7 cellular contexts compared by ENCODE assay signal in genomic region chr6:107489636-107490567, GRCh38. TPM values are rescaled to one million over a fixed set of nuclear protein-coding genes. Genes with fewer than 3 reads are reported as not detected.
A peak's percentile ranks its signal among the peaks of the same experiment; 100 is the strongest.
DNase-seq lines count a peak whose midpoint lies in the region; ATAC-seq, FAIRE-seq and TF ChIP-seq lines count a peak whose summit lies in the region.

Gene SOBP, plus strand, starts transcription at chr6:107490117. Its CDS starts 500 bp downstream, at chr6:107490617.

- ATAC-seq in HG03520 (IDR thresholded peaks at IDR 0.05; ENCODE audit: unreplicated experiment) (peak; percentile 40), heart right ventricle (peak; percentile 39 to 78 (median 53))
- peak; percentile 66 for ATAC-seq in activated naive CD8-positive, alpha-beta T cell treated with anti-CD3 and anti-CD28 coated beads, Interleukin-2, amount 10 ng/mL, durations not matched to agents 7 days and 5 days (ENCODE audit: low read depth)

- FAIRE-seq in GM12891 (lab: Jason Lieb, UNC) = no peak

- peaks cover 1 to 55% (median 34%) of the 10 kb centered on the region in 9 donors for H3K4me1 ChIP-seq in heart right ventricle

- TF ChIP-seq CTCF in RWPE1 (conservative IDR thresholded peaks at IDR 0.05; ENCODE audit: low read depth) (no peak), heart right ventricle (IDR thresholded peaks at IDR 0.05) (peak in 4 of 9 donors; percentile 26 to 45 (median 37)), osteocyte (IDR thresholded peaks at IDR 0.05) (peak; percentile 25)

- DNase-seq in GM12891 (ENCODE audit: insufficient read length, low spot score) (peak; percentile 50), RWPE1 (ENCODE audit: low spot score) (peak; percentile 14), heart right ventricle (peak; percentile 78 to 81), osteocyte (ENCODE audit: extremely low spot score, unreplicated experiment) (no peak), NCI-H510A treated with DMSO at 0.1 percent for 48 hours (lab: John Stamatoyannopoulos, UW) (no peak)
- peak; percentile 69 for DNase-seq in activated naive CD8-positive, alpha-beta T cell treated with anti-CD3 and anti-CD28 coated beads, Interleukin-2, amount 10 ng/mL, durations not matched to agents 7 days and 5 days

- 0 to 1% methylated on average over 86 to 129 of the region's 131 CpGs for WGBS in heart right ventricle, 2 donors

- H3K4me3 ChIP-seq in heart right ventricle = peak within 1 kb of the TSS; percentile 66 to 89 (median 82)

- intact Hi-C loops in heart right ventricle (cut with DNase I) = loop anchor here in 8 of 10 donors (2.0 to 10.0 kb wide), 15 partner anchors 29 to 185 kb away; partner anchors contain the start of gene PDSS2 (in 1 of the 8)

- H3K9me3 ChIP-seq in heart right ventricle = no peaks in the 10 kb centered on the region

- no peak within 1 kb of the TSS for H3K27ac ChIP-seq in RWPE1
- peak within 1 kb of the TSS; percentile 74 to 92 (median 86) for H3K27ac ChIP-seq in heart right ventricle

- H3K4me3 Mint-ChIP-seq in activated naive CD8-positive, alpha-beta T cell treated with anti-CD3 and anti-CD28 coated beads, Interleukin-2, amount 10 ng/mL, durations not matched to agents 7 days and 5 days = peak within 1 kb of the TSS; percentile 91
- peak within 1 kb of the TSS; percentile 85 for H3K4me3 Mint-ChIP-seq in osteocyte (ENCODE audit: unreplicated experiment)

- peaks cover 15% of the 10 kb centered on the region for H3K4me1 Mint-ChIP-seq in activated naive CD8-positive, alpha-beta T cell treated with anti-CD3 and anti-CD28 coated beads, Interleukin-2, amount 10 ng/mL, durations not matched to agents 7 days and 5 days
- H3K4me1 Mint-ChIP-seq in osteocyte (ENCODE audit: unreplicated experiment) = peaks cover 8% of the 10 kb centered on the region

- H3K36me3 ChIP-seq in heart right ventricle = no peaks in the 10 kb centered on the region

- H3K9me3 Mint-ChIP-seq in activated naive CD8-positive, alpha-beta T cell treated with anti-CD3 and anti-CD28 coated beads, Interleukin-2, amount 10 ng/mL, durations not matched to agents 7 days and 5 days = no peaks in the 10 kb centered on the region
- no peaks in the 10 kb centered on the region for H3K9me3 Mint-ChIP-seq in osteocyte (ENCODE audit: unreplicated experiment)

- CTCF ChIA-PET in RWPE1 (lab: Yijun Ruan, JAX) = interaction anchor here (0.7 to 1.6 kb wide), 2 partner anchors 18 to 225 kb away, joined by 3 to 8 read pairs; no protein-coding TSS in a partner anchor

- peaks cover 36% of the 10 kb centered on the region for H3K27me3 Mint-ChIP-seq in activated naive CD8-positive, alpha-beta T cell treated with anti-CD3 and anti-CD28 coated beads, Interleukin-2, amount 10 ng/mL, durations not matched to agents 7 days and 5 days
- peaks cover 25% of the 10 kb centered on the region for H3K27me3 Mint-ChIP-seq in osteocyte (ENCODE audit: unreplicated experiment)

- POLR2A ChIA-PET in RWPE1 (lab: Yijun Ruan, JAX; ENCODE audit: low non-redundant PET) = interaction anchor here (0.9 kb wide), 1 partner anchor 30 kb away, joined by 3 read pairs; the partner anchor contains the start of gene PDSS2
- POLR2A ChIA-PET in activated naive CD8-positive, alpha-beta T cell treated with anti-CD3 and anti-CD28 coated beads, Interleukin-2, amount 10 ng/mL, durations not matched to agents 7 days and 5 days (lab: Charles Lee) = interaction anchor here (3.3 to 5.9 kb wide), 2 partner anchors 30 to 168 kb away, joined by 13 to 35 read pairs; partner anchors contain the start of gene PDSS2

- no peak for TF ChIP-seq POLR2A in GM12891 (IDR thresholded peaks at IDR 0.05; ENCODE audit: low read depth, low read length)

- peak within 1 kb of the TSS; percentile 74 for H3K27ac Mint-ChIP-seq in activated naive CD8-positive, alpha-beta T cell treated with anti-CD3 and anti-CD28 coated beads, Interleukin-2, amount 10 ng/mL, durations not matched to agents 7 days and 5 days
- peak within 1 kb of the TSS; percentile 54 for H3K27ac Mint-ChIP-seq in osteocyte (ENCODE audit: unreplicated experiment)

- peaks cover 0 to 81% (median 0%) of the 10 kb centered on the region in 7 donors for H3K27me3 ChIP-seq in heart right ventricle

- no peaks in the 10 kb centered on the region for H3K36me3 Mint-ChIP-seq in activated naive CD8-positive, alpha-beta T cell treated with anti-CD3 and anti-CD28 coated beads, Interleukin-2, amount 10 ng/mL, durations not matched to agents 7 days and 5 days
- no peaks in the 10 kb centered on the region for H3K36me3 Mint-ChIP-seq in osteocyte (ENCODE audit: unreplicated experiment)

TF ChIP-seq in GM12891, 5 proteins besides CTCF, POLR2A, EP300 and RAD21:
- no peak for TF ChIP-seq POLR2AphosphoS5 (IDR thresholded peaks at IDR 0.05; ENCODE audit: low read depth, low read length)
- no peak for TF ChIP-seq TAF1 (IDR thresholded peaks at IDR 0.05; ENCODE audit: low read depth, low read length)
- no peak for TF ChIP-seq SPI1 (IDR thresholded peaks at IDR 0.05; ENCODE audit: low read depth, low read length)
- no peak for TF ChIP-seq PAX5 (IDR thresholded peaks at IDR 0.05; ENCODE audit: insufficient read depth, low read length, severe bottlenecking)
- TF ChIP-seq POU2F2 (IDR thresholded peaks at IDR 0.05; ENCODE audit: low read depth, low read length) = no peak

RNA-seq across cellular contexts. Expression of gene SOBP, which starts in this region (rescaled TPM):
- 0.53 TPM for polyA plus RNA-seq in GM12891 (2012; ENCODE audit: low read depth, missing spikeins)
- 1 to 10 TPM; 1.2 to 1.4 TPM for total RNA-seq in activated naive CD8-positive, alpha-beta T cell treated with anti-CD3 and anti-CD28 coated beads, Interleukin-2, amount 10 ng/mL, durations not matched to agents 7 days and 5 days
- total RNA-seq in heart right ventricle = 10 to 100 TPM; 11.1 to 25.3 (median 19.6) TPM
- 1 to 10 TPM; 5.2 to 9.7 TPM for polyA plus RNA-seq in heart right ventricle
- total RNA-seq in osteocyte = 6.1 and 7.4 TPM in 2 replicates

Comparison
In these comparisons a context has a peak if more than half of its experiments do, and no peak if none do; other contexts are left out.
1. DNase-seq: peak in GM12891 (single experiment), RWPE1 (single experiment), activated naive CD8-positive, alpha-beta T cell treated with anti-CD3 and anti-CD28 coated beads, Interleukin-2, amount 10 ng/mL, durations not matched to agents 7 days and 5 days (single experiment) and heart right ventricle (2 of 2); none in osteocyte (single experiment) and NCI-H510A treated with DMSO at 0.1 percent for 48 hours (single experiment).
2. Peak in every context shown above with its lines, with median percentiles within 50 percentile points of each other: ATAC-seq.